Comparison of ENCODE assay signal across 30 cellular contexts in genomic region chr5:147713550-147714295, GRCh38.
DNase-seq lines count a peak whose midpoint lies in the region; ATAC-seq, FAIRE-seq and TF ChIP-seq lines count a peak whose summit lies in the region.
"Had no signal": no experiment of that assay in that cellular context is flagged by ENCODE, and none has a peak within 500 bp of the region (broad histone marks: within the 10 kb centered on the region; RNA-seq: fewer than 3 reads in every experiment).

No MANE protein-coding gene starts in this region.

- BruUV-seq in A673 (replicated peaks; lab: Mats Ljungman, UMichigan) (TSS peak; percentile 41), Calu3 (replicated peaks; lab: Mats Ljungman, UMichigan) (no TSS peak)

- intact Hi-C loops in A673 (cut with micrococcal nuclease; ENCODE audit: unreplicated experiment): no loop called here
- intact Hi-C loops in Calu3 (cut with micrococcal nuclease; ENCODE audit: unreplicated experiment): no loop called here

- H3K4me3 ChIP-seq in A673 (ENCODE audit: low read depth, low read length, poor library complexity, severe bottlenecking): peak overlapping the region; percentile 30
- H3K4me3 ChIP-seq in SK-N-MC: peak overlapping the region; percentile 77
- H3K4me3 ChIP-seq: A549, GM12878, ovary, smooth muscle cell had no signal

- H3K9me3 ChIP-seq in A673 (ENCODE audit: low read depth, low read length, poor library complexity, severe bottlenecking) (no peaks in the 10 kb centered on the region), SK-N-MC (ENCODE audit: low read depth, low read length) (no peaks in the 10 kb centered on the region)
- H3K9me3 ChIP-seq: A549, BE2C, ovary had no signal

- H3K27ac ChIP-seq in A673 (ENCODE audit: low read depth, low read length, poor library complexity, severe bottlenecking) (peak overlapping the region; percentile 82), SK-N-MC (peak overlapping the region; percentile 98)
- H3K27ac ChIP-seq: A549, epithelial cell of prostate, ovary had no signal

- no peaks in the 10 kb centered on the region for H3K27me3 ChIP-seq in A673 (replicated peaks; ENCODE audit: insufficient read depth, low read depth, low read length, poor library complexity)
- H3K27me3 ChIP-seq: BE2C, ovary had no signal

- peak overlapping the region; percentile 81 for H3K9ac ChIP-seq in SK-N-MC (ENCODE audit: insufficient read length)

- POLR2A ChIA-PET in A673 (lab: Charles Lee; ENCODE audit: low non-redundant PET): interaction anchor here (0.9 kb wide), 1 partner anchor 30 kb away, joined by 3 read pairs; no protein-coding TSS in a partner anchor

- no peak for ATAC-seq in GM18511 (IDR thresholded peaks at IDR 0.05; ENCODE audit: unreplicated experiment)
- ATAC-seq in GM21619 (IDR thresholded peaks at IDR 0.05; ENCODE audit: unreplicated experiment): no peak
- ATAC-seq in HG03571 (IDR thresholded peaks at IDR 0.05; ENCODE audit: unreplicated experiment): no peak
- ATAC-seq: A549; activated naive CD8-positive, alpha-beta T cell treated with anti-CD3 and anti-CD28 coated beads, Interleukin-2, amount 50 U/mL, for 24 hours; activated T-cell treated with anti-CD3 and anti-CD28 coated beads, Interleukin-2, amount 50 U/mL, for 4 hours; GM12878; naive thymus-derived CD4-positive, alpha-beta T cell; SK-N-SH treated with all-trans-retinoic acid at 6 μM for 48 hours had no signal

- no peaks in the 10 kb centered on the region for H3K27me3 Mint-ChIP-seq in Calu3 (ENCODE audit: unreplicated experiment)
- H3K27me3 Mint-ChIP-seq: activated naive CD8-positive, alpha-beta T cell treated with anti-CD3 and anti-CD28 coated beads, Interleukin-2, amount 50 U/mL, for 24 hours; brain; naive thymus-derived CD4-positive, alpha-beta T cell had no signal

- DNase-seq in A673 (ENCODE audit: low spot score): peak; percentile 53
- DNase-seq in G401 (ENCODE audit: low spot score): peak; percentile 47
- DNase-seq in SK-N-MC (ENCODE audit: low read depth, low spot score): no peak
- DNase-seq in Calu3: no peak
- DNase-seq: activated CD4-positive, alpha-beta T cell treated with anti-CD3 and anti-CD28 coated beads for 4 hours; activated naive CD8-positive, alpha-beta T cell treated with anti-CD3 and anti-CD28 coated beads, Interleukin-2, amount 50 U/mL, for 24 hours; activated T-cell treated with anti-CD3 and anti-CD28 coated beads, Interleukin-2, amount 50 U/mL, for 4 hours; BE2C; DND-41; islet precursor cell; naive thymus-derived CD4-positive, alpha-beta T cell; NCI-H1092; NCI-H187 treated with DMSO at 0.1 percent for 48 hours; NCI-H774; ovary; retina; stimulated activated CD4-positive, alpha-beta T cell treated with anti-CD3 and anti-CD28 coated beads, Interleukin-1b, Interleukin-23, amount 100 ng/mL, for 48 hours; T-helper 2 cell; trophoblast cell had no signal

- FAIRE-seq in islet of Langerhans (lab: Jason Lieb, UNC): peak; percentile 21
- FAIRE-seq: A549, GM12878 had no signal

- TF ChIP-seq CTCF in A673 (conservative IDR thresholded peaks at IDR 0.05; ENCODE audit: low read depth, low read length) (no peak), Calu3 (IDR thresholded peaks at IDR 0.05; ENCODE audit: unreplicated experiment) (no peak)

- peaks cover 62% of the 10 kb centered on the region for H3K4me1 ChIP-seq in A673 (ENCODE audit: insufficient read depth, low read length, poor library complexity, severe bottlenecking)
- H3K4me1 ChIP-seq: A549, BE2C had no signal

- in situ Hi-C loops in G401 (cut with HindIII; ENCODE audit: low sequenced_read_pairs): no loop called here

- H3K4me1 Mint-ChIP-seq in Calu3 (ENCODE audit: low read depth, unreplicated experiment): no peaks in the 10 kb centered on the region

- no peak overlapping the region for H3K27ac Mint-ChIP-seq in Calu3 (ENCODE audit: unreplicated experiment)
- H3K27ac Mint-ChIP-seq: activated naive CD8-positive, alpha-beta T cell treated with anti-CD3 and anti-CD28 coated beads, Interleukin-2, amount 50 U/mL, for 24 hours; mesothelial cell of epicardium; naive thymus-derived CD4-positive, alpha-beta T cell had no signal

- CTCF ChIA-PET in A673 (lab: Charles Lee) (interaction anchor here (1.0 kb wide), 1 partner anchor 109 kb away, joined by 3 read pairs; no protein-coding TSS in a partner anchor), Calu3 (lab: Charles Lee) (no interaction called here)

- H3K9me3 Mint-ChIP-seq in Calu3 (ENCODE audit: low read depth, unreplicated experiment): no peaks in the 10 kb centered on the region
- H3K9me3 Mint-ChIP-seq: activated naive CD8-positive, alpha-beta T cell treated with anti-CD3 and anti-CD28 coated beads, Interleukin-2, amount 50 U/mL, for 24 hours; activated T-cell treated with anti-CD3 and anti-CD28 coated beads, Interleukin-2, amount 50 U/mL, for 4 hours; mesothelial cell of epicardium had no signal

- H3K36me3 ChIP-seq in A673 (ENCODE audit: insufficient read depth, low read length, poor library complexity, severe bottlenecking): no peaks in the 10 kb centered on the region
- no peaks in the 10 kb centered on the region for H3K36me3 ChIP-seq in SK-N-MC (ENCODE audit: insufficient read depth, low read length)
- H3K36me3 ChIP-seq: BE2C, ovary had no signal

- H3K36me3 Mint-ChIP-seq in Calu3 (ENCODE audit: insufficient read depth, unreplicated experiment): no peaks in the 10 kb centered on the region
- H3K36me3 Mint-ChIP-seq: mesothelial cell of epicardium; naive thymus-derived CD4-positive, alpha-beta T cell had no signal

- no peak overlapping the region for H3K4me3 Mint-ChIP-seq in Calu3 (ENCODE audit: low read depth, unreplicated experiment)
- H3K4me3 Mint-ChIP-seq: activated naive CD8-positive, alpha-beta T cell treated with anti-CD3 and anti-CD28 coated beads, Interleukin-2, amount 50 U/mL, for 24 hours; activated T-cell treated with anti-CD3 and anti-CD28 coated beads, Interleukin-2, amount 50 U/mL, for 4 hours; brain; mesothelial cell of epicardium had no signal

Comparison
In these comparisons a context has a peak if more than half of its experiments do, and no peak if none do; other contexts are left out.
1. DNase-seq: peak in A673 (single experiment) and G401 (single experiment); none in SK-N-MC (single experiment) and Calu3 (single experiment).